Comparison of ENCODE assay signal across 8 cellular contexts in genomic region chr12:43758728-43759563, GRCh38. TPM values are rescaled to one million over a fixed set of nuclear protein-coding genes. Genes with fewer than 3 reads are reported as not detected.
DNase-seq lines count a peak whose midpoint lies in the region; ATAC-seq and TF ChIP-seq lines count a peak whose summit lies in the region.

IRAK4 (plus strand) TSS chr12:43758951; CDS start chr12:43768112, 9,161 bp downstream.
A gene with protein sequence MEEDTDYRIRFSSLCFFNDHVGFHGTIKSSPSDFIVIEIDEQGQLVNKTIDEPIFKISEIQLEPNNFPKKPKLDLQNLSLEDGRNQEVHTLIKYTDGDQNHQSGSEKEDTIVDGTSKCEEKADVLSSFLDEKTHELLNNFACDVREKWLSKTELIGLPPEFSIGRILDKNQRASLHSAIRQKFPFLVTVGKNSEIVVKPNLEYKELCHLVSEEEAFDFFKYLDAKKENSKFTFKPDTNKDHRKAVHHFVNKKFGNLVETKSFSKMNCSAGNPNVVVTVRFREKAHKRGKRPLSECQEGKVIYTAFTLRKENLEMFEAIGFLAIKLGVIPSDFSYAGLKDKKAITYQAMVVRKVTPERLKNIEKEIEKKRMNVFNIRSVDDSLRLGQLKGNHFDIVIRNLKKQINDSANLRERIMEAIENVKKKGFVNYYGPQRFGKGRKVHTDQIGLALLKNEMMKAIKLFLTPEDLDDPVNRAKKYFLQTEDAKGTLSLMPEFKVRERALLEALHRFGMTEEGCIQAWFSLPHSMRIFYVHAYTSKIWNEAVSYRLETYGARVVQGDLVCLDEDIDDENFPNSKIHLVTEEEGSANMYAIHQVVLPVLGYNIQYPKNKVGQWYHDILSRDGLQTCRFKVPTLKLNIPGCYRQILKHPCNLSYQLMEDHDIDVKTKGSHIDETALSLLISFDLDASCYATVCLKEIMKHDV (minus strand): TSS chr12:43758790. CDS start chr12:43755245, 3,545 bp downstream.

- peaks cover 9% of the 10 kb centered on the region for H3K36me3 ChIP-seq in osteoblast (ENCODE audit: insufficient read depth, low read length)
- peaks cover under 1% of the 10 kb centered on the region for H3K36me3 ChIP-seq in thoracic aorta

- H3K79me2 ChIP-seq in osteoblast (ENCODE audit: insufficient read depth, low read length) = peaks cover 55% of the 10 kb centered on the region

- H2AFZ ChIP-seq in osteoblast (ENCODE audit: low read length) = peak within 1 kb of the TSS; percentile 92

- peaks cover 76% of the 10 kb centered on the region for H3K4me1 Mint-ChIP-seq in activated naive CD8-positive, alpha-beta T cell (ENCODE audit: low read depth)

- no peaks in the 10 kb centered on the region for H3K27me3 Mint-ChIP-seq in activated naive CD8-positive, alpha-beta T cell

- peak within 1 kb of the TSS; percentile 98 for H3K4me2 ChIP-seq in osteoblast (ENCODE audit: insufficient read depth, low read length)

- peak within 1 kb of the TSS; percentile 97 for H3K27ac Mint-ChIP-seq in activated naive CD8-positive, alpha-beta T cell

- H3K27ac ChIP-seq in osteoblast (ENCODE audit: low read depth, low read length) (peak within 1 kb of the TSS; percentile 85), thoracic aorta (peak within 1 kb of the TSS; percentile 83 to 88)

- H3K4me1 ChIP-seq in osteoblast (ENCODE audit: insufficient read depth, low read length) = peaks cover 24% of the 10 kb centered on the region
- H3K4me1 ChIP-seq in thoracic aorta (ENCODE audit: control insufficient read depth in 1 of 2, low read depth in 2 of 2) = peaks cover 26 to 33% of the 10 kb centered on the region in 2 donors

- H3K4me3 ChIP-seq in osteoblast (ENCODE audit: insufficient read depth, low read length) = peak within 1 kb of the TSS; percentile 90
- peak within 1 kb of the TSS; percentile 89 for H3K4me3 ChIP-seq in thoracic aorta

- TF ChIP-seq POLR2A in GM10847 (IDR thresholded peaks at IDR 0.05; ENCODE audit: extremely low read depth, insufficient read length) = peak; percentile 83

- H3K9me3 Mint-ChIP-seq in activated naive CD8-positive, alpha-beta T cell (ENCODE audit: low read depth) = no peaks in the 10 kb centered on the region

- peak; percentile 95 for ATAC-seq in HG02610 (IDR thresholded peaks at IDR 0.05; ENCODE audit: unreplicated experiment)
- peak; percentile 99 for ATAC-seq in thoracic aorta (ENCODE audit: insufficient number of reproducible peaks, low FRiP score, low read depth)

- TF ChIP-seq CTCF in osteoblast (IDR thresholded peaks at IDR 0.05; ENCODE audit: extremely low read depth, low read depth, low read length) (peak; percentile 42), thoracic aorta (IDR thresholded peaks at IDR 0.05) (peak; percentile 33)

- H4K20me1 ChIP-seq in osteoblast (ENCODE audit: insufficient read depth, low read length) = no peaks in the 10 kb centered on the region

- H3K9me3 ChIP-seq in osteoblast (ENCODE audit: low read depth, low read length) (no peaks in the 10 kb centered on the region), thoracic aorta (no peaks in the 10 kb centered on the region)

- H3K4me3 Mint-ChIP-seq in activated naive CD8-positive, alpha-beta T cell = peak within 1 kb of the TSS; percentile 96

- DNase-seq in NCI-H1092 (lab: John Stamatoyannopoulos, UW) (peak; percentile 99), SKM-1 treated with dmso at 0.1 percent for 144 hours (lab: John Stamatoyannopoulos, UW; ENCODE audit: unreplicated experiment) (peak; percentile 76), glomerular visceral epithelial cell (ENCODE audit: extremely low spot score) (peak; percentile 97), osteoblast (ENCODE audit: insufficient read length, low spot score, missing footprints) (peak; percentile 95), thoracic aorta (ENCODE audit: low spot score) (peak; percentile 76)

- H3K36me3 Mint-ChIP-seq in activated naive CD8-positive, alpha-beta T cell = peaks cover 19% of the 10 kb centered on the region

- H3K27me3 ChIP-seq in osteoblast (ENCODE audit: insufficient read depth, low read length) = no peaks in the 10 kb centered on the region
- H3K27me3 ChIP-seq in thoracic aorta (replicated peaks; ENCODE audit: insufficient read depth) = no peaks in the 10 kb centered on the region

RNA-seq across cellular contexts. Expression of gene IRAK4, which starts in this region (rescaled TPM):
- total RNA-seq in osteoblast = 27.9 and 38.9 TPM in 2 replicates
- 10 to 100 TPM; 38.4 to 68.8 TPM for total RNA-seq in thoracic aorta

RNA-seq across cellular contexts. Expression of the second gene that starts in this region (rescaled TPM):
- total RNA-seq in osteoblast (18.9 and 20.6 TPM in 2 replicates), thoracic aorta (1 to 10 TPM; 7.6 to 8.9 TPM)

Comparison
In these comparisons a context has a peak if more than half of its experiments do, and no peak if none do; other contexts are left out.
1. Peak in every context shown above with its lines: DNase-seq, ATAC-seq, H3K4me3 ChIP-seq and H3K27ac ChIP-seq.